In genomic region chr21:45001134-45002095, GRCh38 we compare ENCODE assay signal across 10 cellular contexts.
A peak's percentile ranks its signal among the peaks of the same experiment; 100 is the strongest.
DNase-seq lines count a peak whose midpoint lies in the region; TF ChIP-seq lines count a peak whose summit lies in the region.
"Had no signal": no experiment of that assay in that cellular context is flagged by ENCODE, and none has a peak within 500 bp of the region (broad histone marks: within the 10 kb centered on the region; RNA-seq: fewer than 3 reads in every experiment).

No MANE protein-coding gene starts in this region.

- H3K36me3 Mint-ChIP-seq in H9 (ENCODE audit: insufficient read depth in 1 of 3, low read depth in 3 of 3) = no peaks in the 10 kb centered on the region
- no peaks in the 10 kb centered on the region for H3K36me3 Mint-ChIP-seq in activated naive CD4-positive, alpha-beta T cell treated with anti-CD3 and anti-CD28 coated beads, Interleukin-2, amount 10 ng/mL, durations not matched to agents 7 days and 5 days

- H3K4me3 Mint-ChIP-seq in H9 = no peak overlapping the region
- no peak overlapping the region for H3K4me3 Mint-ChIP-seq in activated naive CD4-positive, alpha-beta T cell treated with anti-CD3 and anti-CD28 coated beads, Interleukin-2, amount 10 ng/mL, durations not matched to agents 7 days and 5 days
- H3K4me3 Mint-ChIP-seq: activated CD8-positive, alpha-beta T cell treated with anti-CD3 and anti-CD28 coated beads for 36 hours; naive thymus-derived CD4-positive, alpha-beta T cell had no signal

- no CpG with 5 or more reads among the region's 46 CpGs for WGBS in H9 (ENCODE audit: extremely low coverage, insufficient read length, low lambda C conversion rate)

- DNase-seq in H9 (no peak), adipocyte (ENCODE audit: low read depth) (peak; percentile 48), left ventricle myocardium inferior (peak; percentile 62), DMS79 (lab: John Stamatoyannopoulos, UW) (no peak), epidermal melanocyte (ENCODE audit: insufficient read length, low spot score) (no peak), COR-L47 (lab: John Stamatoyannopoulos, UW) (no peak)
- DNase-seq in activated naive CD4-positive, alpha-beta T cell treated with anti-CD3 and anti-CD28 coated beads, Interleukin-2, amount 10 ng/mL, durations not matched to agents 7 days and 5 days = no peak
- DNase-seq: activated CD8-positive, alpha-beta T cell treated with anti-CD3 and anti-CD28 coated beads for 36 hours; naive thymus-derived CD4-positive, alpha-beta T cell had no signal

- no peaks in the 10 kb centered on the region for H3K9me3 ChIP-seq in H9 (ENCODE audit: control insufficient read depth, low read depth, low read length)
- H3K9me3 ChIP-seq in adipocyte (ENCODE audit: control insufficient read depth, low read length) = peaks cover 7% of the 10 kb centered on the region
- peaks cover 16% of the 10 kb centered on the region for H3K9me3 ChIP-seq in left ventricle myocardium inferior (replicated peaks)
- H3K9me3 ChIP-seq in stomach smooth muscle (ENCODE audit: control insufficient read depth in 2 of 2, low read length in 2 of 2) = no peaks in the 10 kb centered on the region

- H3K36me3 ChIP-seq in adipocyte (ENCODE audit: control insufficient read depth, insufficient read depth, low read length, severe bottlenecking) (no peaks in the 10 kb centered on the region), left ventricle myocardium inferior (no peaks in the 10 kb centered on the region), stomach smooth muscle (ENCODE audit: control insufficient read depth in 2 of 2, insufficient read depth in 2 of 2, low read length in 2 of 2) (no peaks in the 10 kb centered on the region)

- no peaks in the 10 kb centered on the region for H3K79me1 ChIP-seq in H9 (ENCODE audit: insufficient read depth, low read depth, low read length, poor library complexity, severe bottlenecking)

- H2BK15ac ChIP-seq in H9 (ENCODE audit: low read depth, low read length) = no peak overlapping the region

- H2BK20ac ChIP-seq in H9 (ENCODE audit: low read depth, low read length, poor library complexity, severe bottlenecking) = no peak overlapping the region

- no peak overlapping the region for H2AFZ ChIP-seq in H9 (ENCODE audit: low read length)

- H4K91ac ChIP-seq in H9 (ENCODE audit: insufficient read length, low read depth, low read length) = no peak overlapping the region

- H3K56ac ChIP-seq in H9 (ENCODE audit: insufficient read length, low read depth, low read length) = no peak overlapping the region

- peaks cover 6 to 9% of the 10 kb centered on the region in 2 experiments for H3K4me1 Mint-ChIP-seq in H9
- H3K4me1 Mint-ChIP-seq in activated naive CD4-positive, alpha-beta T cell treated with anti-CD3 and anti-CD28 coated beads, Interleukin-2, amount 10 ng/mL, durations not matched to agents 7 days and 5 days = no peaks in the 10 kb centered on the region
- H3K4me1 Mint-ChIP-seq: naive thymus-derived CD4-positive, alpha-beta T cell had no signal

- no peak overlapping the region for H2BK5ac ChIP-seq in H9 (ENCODE audit: insufficient read length, low read length)

- TF ChIP-seq CTCF in H9 (conservative IDR thresholded peaks at IDR 0.05) (no peak), left ventricle myocardium inferior (IDR thresholded peaks at IDR 0.05; ENCODE audit: borderline replicate concordance) (no peak)

- H3K4me1 ChIP-seq in H9 (ENCODE audit: insufficient read depth, low read length) (no peaks in the 10 kb centered on the region), adipocyte (ENCODE audit: control insufficient read depth, insufficient read depth, low read length) (peaks cover 15% of the 10 kb centered on the region), left ventricle myocardium inferior (peaks cover 22% of the 10 kb centered on the region), stomach smooth muscle (ENCODE audit: control insufficient read depth, insufficient read depth, low read length) (peaks cover 47% of the 10 kb centered on the region)

- H3K4me3 ChIP-seq in adipocyte (ENCODE audit: low read length) (no peak overlapping the region), left ventricle myocardium inferior (no peak overlapping the region), stomach smooth muscle (ENCODE audit: low read length in 2 of 2) (peak overlapping the region in 1 of 2 donors; percentile 49)

- no peaks in the 10 kb centered on the region for H4K20me1 ChIP-seq in H9 (ENCODE audit: control insufficient read depth, insufficient read depth, insufficient read length)

- no peak overlapping the region for H3K9ac ChIP-seq in H9 (ENCODE audit: extremely low read depth, insufficient read length, low read length)
- no peak overlapping the region for H3K9ac ChIP-seq in adipocyte (ENCODE audit: low read length)
- peak overlapping the region in 1 of 2 donors; percentile 15 for H3K9ac ChIP-seq in stomach smooth muscle (ENCODE audit: low read length in 2 of 2)

- H3K4ac ChIP-seq in H9 (ENCODE audit: low read depth, low read length) = no peak overlapping the region

- H3K79me2 ChIP-seq in H9 (ENCODE audit: insufficient read depth, low read length) = no peaks in the 10 kb centered on the region

- H3K27me3 ChIP-seq in H9 (ENCODE audit: insufficient read depth, low read length) (no peaks in the 10 kb centered on the region; the same call in 1 of the 2 replicates), adipocyte (replicated peaks; ENCODE audit: control insufficient read depth, insufficient read depth, low read length) (no peaks in the 10 kb centered on the region), left ventricle myocardium inferior (ENCODE audit: low read depth) (no peaks in the 10 kb centered on the region), stomach smooth muscle (ENCODE audit: control insufficient read depth in 1 of 2, insufficient read depth in 2 of 2, low read length in 2 of 2) (no peaks in the 10 kb centered on the region)

- no peak overlapping the region for H3K4me2 ChIP-seq in H9 (ENCODE audit: insufficient read depth, insufficient read length, low read length)

- H3K14ac ChIP-seq in H9 (ENCODE audit: insufficient read depth, low read length) = peak overlapping the region; percentile 69

- intact Hi-C loops in left ventricle myocardium inferior (cut with micrococcal nuclease) = no loop called here

- H3K18ac ChIP-seq in H9 (ENCODE audit: insufficient read length, low read depth, low read length) = peak overlapping the region; percentile 42

- H3K27ac ChIP-seq in H9 (ENCODE audit: insufficient read length, low read depth, low read length) (no peak overlapping the region), left ventricle myocardium inferior (replicated peaks) (peak overlapping the region; percentile 40), stomach smooth muscle (ENCODE audit: low read length) (peak overlapping the region; percentile 31)

- H4K8ac ChIP-seq in H9 (replicated peaks; ENCODE audit: insufficient read length, low read depth, low read length) = no peak overlapping the region

- H4K5ac ChIP-seq in H9 (ENCODE audit: insufficient read length, low read depth, low read length) = no peak overlapping the region

- H3K27ac Mint-ChIP-seq in H9 = no peak overlapping the region
- no peak overlapping the region for H3K27ac Mint-ChIP-seq in activated naive CD4-positive, alpha-beta T cell treated with anti-CD3 and anti-CD28 coated beads, Interleukin-2, amount 10 ng/mL, durations not matched to agents 7 days and 5 days
- H3K27ac Mint-ChIP-seq: activated CD8-positive, alpha-beta T cell treated with anti-CD3 and anti-CD28 coated beads for 36 hours; naive thymus-derived CD4-positive, alpha-beta T cell had no signal

- CTCF ChIA-PET in activated naive CD4-positive, alpha-beta T cell treated with anti-CD3 and anti-CD28 coated beads, Interleukin-2, amount 10 ng/mL, durations not matched to agents 7 days and 5 days (lab: Charles Lee) = no interaction called here

- no peak overlapping the region for H3T11ph ChIP-seq in H9 (ENCODE audit: low read length)

- peaks cover 2 to 3% of the 10 kb centered on the region in 2 experiments; a peak in 2 of 5 replicates for H3K9me3 Mint-ChIP-seq in H9
- H3K9me3 Mint-ChIP-seq in activated naive CD4-positive, alpha-beta T cell treated with anti-CD3 and anti-CD28 coated beads, Interleukin-2, amount 10 ng/mL, durations not matched to agents 7 days and 5 days = no peaks in the 10 kb centered on the region

- no peak overlapping the region for H2BK12ac ChIP-seq in H9 (ENCODE audit: insufficient read length, low read depth, low read length)

- peaks cover 6% of the 10 kb centered on the region for H3K23me2 ChIP-seq in H9 (ENCODE audit: insufficient read length, low read depth, low read length, poor library complexity, severe bottlenecking)

- no peak overlapping the region for H2BK120ac ChIP-seq in H9 (ENCODE audit: low read depth, low read length, poor library complexity, severe bottlenecking)

- H3K27me3 Mint-ChIP-seq in H9 (ENCODE audit: low read depth) = peaks cover 8% of the 10 kb centered on the region
- peaks cover 11% of the 10 kb centered on the region for H3K27me3 Mint-ChIP-seq in activated naive CD4-positive, alpha-beta T cell treated with anti-CD3 and anti-CD28 coated beads, Interleukin-2, amount 10 ng/mL, durations not matched to agents 7 days and 5 days
- H3K27me3 Mint-ChIP-seq: activated CD8-positive, alpha-beta T cell treated with anti-CD3 and anti-CD28 coated beads for 36 hours had no signal

- H3K23ac ChIP-seq in H9 (ENCODE audit: insufficient read length, low read depth, low read length) = no peak overlapping the region

- no peak overlapping the region for H2AK5ac ChIP-seq in H9 (ENCODE audit: insufficient read length, low read length)

Comparison
In these comparisons a context has a peak if more than half of its experiments do, and no peak if none do; other contexts are left out.
1. DNase-seq: peak in adipocyte (single experiment) and left ventricle myocardium inferior (single experiment); none in H9 (single experiment), activated naive CD4-positive, alpha-beta T cell treated with anti-CD3 and anti-CD28 coated beads, Interleukin-2, amount 10 ng/mL, durations not matched to agents 7 days and 5 days (single experiment), DMS79 (single experiment), epidermal melanocyte (single experiment) and COR-L47 (single experiment).